Comparison of ENCODE assay signal across 1 cellular context in the genomic region with DNA sequence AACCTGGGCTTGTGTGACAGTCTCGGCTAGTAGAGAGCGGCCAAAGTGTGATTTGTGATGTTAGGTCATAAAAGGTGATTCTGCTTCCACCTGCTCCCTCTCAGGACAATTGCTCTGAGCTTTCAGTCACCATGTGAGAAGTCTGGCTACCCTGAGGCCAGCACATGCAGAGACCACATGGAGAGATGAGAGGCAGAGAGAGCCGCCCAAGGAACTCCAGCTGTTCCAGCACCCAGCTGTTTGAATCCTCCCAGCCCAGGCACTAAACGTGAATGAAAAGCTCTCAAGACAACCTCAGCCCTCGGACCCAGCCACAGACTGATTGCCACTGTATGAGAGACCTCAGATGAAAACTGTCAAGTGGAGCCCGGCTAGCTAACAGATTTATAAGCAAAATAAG.
TF ChIP-seq lines count a peak whose summit lies in the region.

No MANE protein-coding gene starts in this region.

TF ChIP-seq in GM23338, 12 proteins besides CTCF, POLR2A, EP300 and RAD21 (continued from another document):
- no peak for TF ChIP-seq ZNF462 (CRISPR knock-in tag; IDR thresholded peaks at IDR 0.05)
- no peak for TF ChIP-seq REST (IDR thresholded peaks at IDR 0.05; ENCODE audit: unreplicated experiment)
- TF ChIP-seq ZNF114 (CRISPR knock-in tag; IDR thresholded peaks at IDR 0.05), result no peak
- TF ChIP-seq CREB1 (CRISPR knock-in tag; IDR thresholded peaks at IDR 0.05; ENCODE audit: low read depth), result no peak
TF ChIP-seq in GM23338: peak in this region for 0.
